ENCODE assay signal across 17 cellular contexts in genomic region chr6:157493173-157493572, GRCh38.
DNase-seq lines count a peak whose midpoint lies in the region; ATAC-seq and TF ChIP-seq lines count a peak whose summit lies in the region.
"Had no signal": no experiment of that assay in that cellular context is flagged by ENCODE, and none has a peak within 500 bp of the region (broad histone marks: within the 10 kb centered on the region; RNA-seq: fewer than 3 reads in every experiment).

No MANE protein-coding gene starts in this region.

- DNase-seq in colonic mucosa (peak; percentile 12), endothelial cell (ENCODE audit: low spot score) (no peak), neuronal stem cell (ENCODE audit: low spot score) (no peak)
- no peak for DNase-seq in stimulated activated naive B cell treated with anti-CD40 and anti-IgM and Interleukin-4, amounts not matched to agents 10 μg/mL and 1 μg/mL and 100 μg/mL, for 72 hours
- DNase-seq in activated CD4-positive, alpha-beta T cell treated with anti-CD3 and anti-CD28 coated beads for 36 hours, result no peak
- DNase-seq: BE2C, COR-L47, DMS153, DMS79 treated with DMSO at 0.1 percent for 48 hours, EL, HCEC 1CT, HFFc6 had no signal

- ATAC-seq in stimulated activated naive B cell treated with anti-CD40 and anti-IgM and Interleukin-4, amounts not matched to agents 10 μg/mL and 1 μg/mL and 100 μg/mL, for 72 hours (replicated peaks), result no peak
- no peak for ATAC-seq in gastroesophageal sphincter
- no peak for ATAC-seq in GM19324 (IDR thresholded peaks at IDR 0.05; ENCODE audit: low FRiP score, unreplicated experiment)
- no peak for ATAC-seq in activated CD4-positive, alpha-beta T cell treated with anti-CD3 and anti-CD28 coated beads for 36 hours
- ATAC-seq: A549; CD8-positive, alpha-beta T cell had no signal

- WGBS in neuronal stem cell (ENCODE audit: extremely low coverage in 2 of 2, insufficient read length in 2 of 2, insufficient replicate concordance in 1 of 2), 2 donors, result no CpG with 5 or more reads among the region's 11 CpGs
- 91 to 99% methylated on average over 3 to 9 of the region's 11 CpGs for WGBS in gastroesophageal sphincter (ENCODE audit: low coverage in 1 of 2), 2 donors

- no peak for TF ChIP-seq CTCF in colonic mucosa (IDR thresholded peaks at IDR 0.05)
- no peak for TF ChIP-seq CTCF in endothelial cell (IDR thresholded peaks at IDR 0.05; ENCODE audit: unreplicated experiment)
- TF ChIP-seq CTCF in gastroesophageal sphincter (IDR thresholded peaks at IDR 0.05), result no peak

- peaks cover 18% of the 10 kb centered on the region for H3K36me3 Mint-ChIP-seq in endothelial cell (ENCODE audit: low read depth, unreplicated experiment)
- H3K36me3 Mint-ChIP-seq in stimulated activated naive B cell treated with anti-CD40 and anti-IgM and Interleukin-4, amounts not matched to agents 10 μg/mL and 1 μg/mL and 100 μg/mL, for 72 hours, result peaks cover 19 to 26% of the 10 kb centered on the region in 2 donors
- no peaks in the 10 kb centered on the region for H3K36me3 Mint-ChIP-seq in activated CD4-positive, alpha-beta T cell treated with anti-CD3 and anti-CD28 coated beads for 36 hours (ENCODE audit: low read depth)
- H3K36me3 Mint-ChIP-seq: CD8-positive, alpha-beta T cell had no signal

- peaks cover 10% of the 10 kb centered on the region for H3K27me3 Mint-ChIP-seq in endothelial cell (ENCODE audit: unreplicated experiment)
- peaks cover 5 to 18% of the 10 kb centered on the region in 2 donors for H3K27me3 Mint-ChIP-seq in stimulated activated naive B cell treated with anti-CD40 and anti-IgM and Interleukin-4, amounts not matched to agents 10 μg/mL and 1 μg/mL and 100 μg/mL, for 72 hours
- H3K27me3 Mint-ChIP-seq in activated CD4-positive, alpha-beta T cell treated with anti-CD3 and anti-CD28 coated beads for 36 hours, result peaks cover 4% of the 10 kb centered on the region

- no peak overlapping the region for H2BK12ac ChIP-seq in neuronal stem cell (ENCODE audit: low read length)

- no peak overlapping the region for H3K27ac Mint-ChIP-seq in endothelial cell (ENCODE audit: unreplicated experiment)
- H3K27ac Mint-ChIP-seq in stimulated activated naive B cell treated with anti-CD40 and anti-IgM and Interleukin-4, amounts not matched to agents 10 μg/mL and 1 μg/mL and 100 μg/mL, for 72 hours, result peak overlapping the region; percentile 2
- H3K27ac Mint-ChIP-seq in activated CD4-positive, alpha-beta T cell treated with anti-CD3 and anti-CD28 coated beads for 36 hours, result no peak overlapping the region
- H3K27ac Mint-ChIP-seq: CD8-positive, alpha-beta T cell; HFFc6 had no signal

- CTCF ChIA-PET in activated CD4-positive, alpha-beta T cell treated with anti-CD3 and anti-CD28 coated beads for 36 hours (lab: Charles Lee), result no interaction called here

- H3K27me3 ChIP-seq in colonic mucosa (no peaks in the 10 kb centered on the region), neuronal stem cell (ENCODE audit: control insufficient read depth in 3 of 3, insufficient read depth in 3 of 3, low read depth in 1 of 3, low read length in 3 of 3) (no peaks in the 10 kb centered on the region), gastroesophageal sphincter (no peaks in the 10 kb centered on the region)
- H3K27me3 ChIP-seq: BE2C had no signal

- H3K4me2 ChIP-seq in neuronal stem cell (ENCODE audit: insufficient read depth, low read length, poor library complexity, severe bottlenecking), result no peak overlapping the region
- H3K4me2 ChIP-seq: A549 had no signal

- no peak overlapping the region for H3K27ac ChIP-seq in colonic mucosa
- H3K27ac ChIP-seq in neuronal stem cell (replicated peaks; ENCODE audit: low read length), result no peak overlapping the region
- H3K27ac ChIP-seq in gastroesophageal sphincter, result no peak overlapping the region
- H3K27ac ChIP-seq: A549, C4-2B had no signal

- no peaks in the 10 kb centered on the region for H3K9me3 ChIP-seq in colonic mucosa
- H3K9me3 ChIP-seq in neuronal stem cell (replicated peaks in 1 of 2; ENCODE audit: control insufficient read depth in 2 of 2, insufficient read depth in 1 of 2, low read depth in 1 of 2, low read length in 2 of 2), result peaks cover 0 to 4% of the 10 kb centered on the region in 2 donors
- no peaks in the 10 kb centered on the region for H3K9me3 ChIP-seq in gastroesophageal sphincter
- H3K9me3 ChIP-seq: A549, BE2C had no signal

- POLR2A ChIA-PET in activated CD4-positive, alpha-beta T cell treated with anti-CD3 and anti-CD28 coated beads for 36 hours (lab: Charles Lee), result no interaction called here

- H2BK5ac ChIP-seq in neuronal stem cell (ENCODE audit: low read length), result no peak overlapping the region

- no peak overlapping the region for H3K14ac ChIP-seq in neuronal stem cell (ENCODE audit: low read length)

- no peak overlapping the region for H4K91ac ChIP-seq in neuronal stem cell (ENCODE audit: low read depth, low read length, poor library complexity)

- H3K23ac ChIP-seq in neuronal stem cell (ENCODE audit: low read depth, low read length, poor library complexity), result no peak overlapping the region

- H4K8ac ChIP-seq in neuronal stem cell (ENCODE audit: low read depth, low read length), result no peak overlapping the region

- no peaks in the 10 kb centered on the region for H3K36me3 ChIP-seq in colonic mucosa
- no peaks in the 10 kb centered on the region for H3K36me3 ChIP-seq in neuronal stem cell (replicated peaks in 1 of 2; ENCODE audit: control insufficient read depth in 2 of 2, insufficient read depth in 2 of 2, low read length in 2 of 2)
- H3K36me3 ChIP-seq in gastroesophageal sphincter, result no peaks in the 10 kb centered on the region
- H3K36me3 ChIP-seq: BE2C had no signal

- H3K4me3 ChIP-seq in colonic mucosa (no peak overlapping the region), neuronal stem cell (ENCODE audit: low read length in 2 of 2) (no peak overlapping the region), gastroesophageal sphincter (no peak overlapping the region)
- H3K4me3 ChIP-seq: A549 had no signal

- intact Hi-C loops in colonic mucosa (cut with DNase I), result no loop called here
- intact Hi-C loops in activated CD4-positive, alpha-beta T cell treated with anti-CD3 and anti-CD28 coated beads for 36 hours (cut with DNase I, micrococcal nuclease), result no loop called here

- peak overlapping the region; percentile 7 for H3K18ac ChIP-seq in neuronal stem cell (ENCODE audit: low read length)

- TF ChIP-seq POLR2A in gastroesophageal sphincter (IDR thresholded peaks at IDR 0.05), result no peak

- peaks cover 2% of the 10 kb centered on the region for H3K79me1 ChIP-seq in neuronal stem cell (ENCODE audit: low read depth, low read length)

- H2AFZ ChIP-seq in neuronal stem cell (ENCODE audit: low read length), result no peak overlapping the region

- no peak overlapping the region for H2AK5ac ChIP-seq in neuronal stem cell (ENCODE audit: low read depth, low read length)

- H3K4ac ChIP-seq in neuronal stem cell (ENCODE audit: low read length), result no peak overlapping the region

- no peak overlapping the region for H2BK15ac ChIP-seq in neuronal stem cell (ENCODE audit: low read length)

- no peaks in the 10 kb centered on the region for H3K9me3 Mint-ChIP-seq in endothelial cell (ENCODE audit: unreplicated experiment)
- H3K9me3 Mint-ChIP-seq in stimulated activated naive B cell treated with anti-CD40 and anti-IgM and Interleukin-4, amounts not matched to agents 10 μg/mL and 1 μg/mL and 100 μg/mL, for 72 hours, result peaks cover 3 to 4% of the 10 kb centered on the region in 2 donors
- peaks cover 2% of the 10 kb centered on the region for H3K9me3 Mint-ChIP-seq in activated CD4-positive, alpha-beta T cell treated with anti-CD3 and anti-CD28 coated beads for 36 hours (ENCODE audit: low read depth)
- H3K9me3 Mint-ChIP-seq: HFFc6 had no signal

- H3K9ac ChIP-seq in colonic mucosa (ENCODE audit: low read depth in 2 of 2, low read length in 2 of 2) (no peak overlapping the region), neuronal stem cell (ENCODE audit: low read depth, low read length, poor library complexity) (no peak overlapping the region)

- no peak overlapping the region for H2BK120ac ChIP-seq in neuronal stem cell (ENCODE audit: low read depth, low read length)

- peak overlapping the region; percentile 14 for H3K4me3 Mint-ChIP-seq in endothelial cell (ENCODE audit: unreplicated experiment)
- H3K4me3 Mint-ChIP-seq in stimulated activated naive B cell treated with anti-CD40 and anti-IgM and Interleukin-4, amounts not matched to agents 10 μg/mL and 1 μg/mL and 100 μg/mL, for 72 hours, result no peak overlapping the region
- H3K4me3 Mint-ChIP-seq in activated CD4-positive, alpha-beta T cell treated with anti-CD3 and anti-CD28 coated beads for 36 hours, result no peak overlapping the region
- H3K4me3 Mint-ChIP-seq: CD8-positive, alpha-beta T cell; HFFc6 had no signal

- H3K4me1 Mint-ChIP-seq in endothelial cell (ENCODE audit: unreplicated experiment), result peaks cover 54% of the 10 kb centered on the region
- H3K4me1 Mint-ChIP-seq in stimulated activated naive B cell treated with anti-CD40 and anti-IgM and Interleukin-4, amounts not matched to agents 10 μg/mL and 1 μg/mL and 100 μg/mL, for 72 hours, result peaks cover 27 to 38% of the 10 kb centered on the region in 2 donors
- H3K4me1 Mint-ChIP-seq in activated CD4-positive, alpha-beta T cell treated with anti-CD3 and anti-CD28 coated beads for 36 hours, result peaks cover 13% of the 10 kb centered on the region

- TF ChIP-seq EP300 in gastroesophageal sphincter (IDR thresholded peaks at IDR 0.05), result no peak

- H3K4me1 ChIP-seq in colonic mucosa, result no peaks in the 10 kb centered on the region
- peaks cover 0 to 12% of the 10 kb centered on the region in 2 donors for H3K4me1 ChIP-seq in neuronal stem cell (ENCODE audit: control insufficient read depth in 2 of 2, insufficient read depth in 1 of 2, low read depth in 1 of 2, low read length in 2 of 2)
- H3K4me1 ChIP-seq in gastroesophageal sphincter, result no peaks in the 10 kb centered on the region
- H3K4me1 ChIP-seq: A549 had no signal
